ENCODE assay signal across 1 cellular context in genomic region chr9:38472583-38473249, GRCh38.
TF ChIP-seq lines count a peak whose summit lies in the region.

No MANE protein-coding gene starts in this region.

TF ChIP-seq in HepG2, 621 proteins besides CTCF, POLR2A, EP300 and RAD21 (continued from another document):
- peak; percentile 28; the same call in 1 of the 2 replicates for TF ChIP-seq ZGPAT (CRISPR knock-in tag; IDR thresholded peaks at IDR 0.05)
- TF ChIP-seq TCF7 (IDR thresholded peaks at IDR 0.05; ENCODE audit: low read depth), result peak; percentile 59
- peak; percentile 39; the same call in 1 of the 2 replicates for TF ChIP-seq ARID5B (CRISPR knock-in tag; IDR thresholded peaks at IDR 0.05)
- TF ChIP-seq SAP130 (CRISPR knock-in tag; IDR thresholded peaks at IDR 0.05; ENCODE audit: low read depth), result peak; percentile 48
- peak; percentile 25; the same call in 1 of the 2 replicates for TF ChIP-seq HNF4A (CRISPR knock-in tag; IDR thresholded peaks at IDR 0.05)
- TF ChIP-seq ZNF644 (CRISPR knock-in tag; IDR thresholded peaks at IDR 0.05; ENCODE audit: low read depth), result 0 out of 2 replicates have a peak, but pooled peaks have one; percentile 48
- TF ChIP-seq PAXIP1 (CRISPR knock-in tag; conservative IDR thresholded peaks at IDR 0.05), result peak; percentile 79
- TF ChIP-seq MIXL1 (CRISPR knock-in tag; IDR thresholded peaks at IDR 0.05), result peak; percentile 55; the same call in 1 of the 2 replicates
- peak; percentile 77 for TF ChIP-seq HNF1A (IDR thresholded peaks at IDR 0.05; ENCODE audit: low read depth)
- peak; percentile 81; the same call in 1 of the 2 replicates for TF ChIP-seq HNF1A (CRISPR knock-in tag; IDR thresholded peaks at IDR 0.05; ENCODE audit: borderline replicate concordance)
- 0 out of 2 replicates have a peak, but pooled peaks have one; percentile 43 for TF ChIP-seq ZNF614 (CRISPR knock-in tag; IDR thresholded peaks at IDR 0.05; ENCODE audit: borderline replicate concordance)
